ENCODE assay signal across 20 cellular contexts in the genomic region with DNA sequence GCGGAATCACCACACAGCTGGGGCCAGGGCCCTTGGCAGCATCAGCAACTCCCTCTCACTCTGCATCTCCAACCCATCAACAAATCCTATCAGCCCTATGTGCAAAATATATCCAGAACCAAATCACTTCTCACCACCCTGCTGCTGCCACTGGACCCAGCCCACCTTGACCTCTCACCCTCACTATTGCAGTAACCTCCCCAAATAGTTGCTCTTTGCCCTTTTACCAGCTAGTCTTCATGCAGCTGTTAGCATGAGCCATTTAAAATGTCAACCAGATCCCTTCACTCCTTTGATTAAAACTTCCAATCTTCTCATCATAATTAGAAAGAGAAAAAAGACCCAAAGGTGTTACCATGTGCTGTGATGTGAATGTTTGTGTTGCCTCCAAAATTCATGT.
DNase-seq lines count a peak whose midpoint lies in the region; ATAC-seq and TF ChIP-seq lines count a peak whose summit lies in the region.
"Had no signal": no experiment of that assay in that cellular context is flagged by ENCODE, and none has a peak within 500 bp of the region (broad histone marks: within the 10 kb centered on the region; RNA-seq: fewer than 3 reads in every experiment).

No MANE protein-coding gene starts in this region.

- H3K27ac ChIP-seq in HEK293 (ENCODE audit: extremely low read depth, low read depth, low read length) (no peak overlapping the region), Panc1 (ENCODE audit: low read length) (peak overlapping the region; percentile 60; the same call in 1 of the 2 replicates), liver (ENCODE audit: low read depth in 1 of 2, low read length in 2 of 2) (no peak overlapping the region)
- H3K27ac ChIP-seq: BLaER1 treated with 17β-estradiol and CSF1 and Interleukin-3, amounts not matched to agents 10 nM and 100 nM; KMS-11; RWPE1 had no signal

- peak in 1 of 2 donors; percentile 15 for TF ChIP-seq RAD21 in liver (IDR thresholded peaks at IDR 0.05)

- H3K27ac Mint-ChIP-seq in activated T-cell treated with anti-CD3 and anti-CD28 coated beads, Interleukin-2, amount 50 U/mL, for 24 hours: no peak overlapping the region
- H3K27ac Mint-ChIP-seq: CD4-positive, alpha-beta T cell; IgD-negative memory B cell had no signal

- TF ChIP-seq CTCF in HEK293 (tag by site-specific recombination; IDR thresholded peaks at IDR 0.05) (no peak), Panc1 (IDR thresholded peaks at IDR 0.05) (no peak), liver (IDR thresholded peaks at IDR 0.05; ENCODE audit: low read depth, low read length, missing input control) (no peak)

- no peaks in the 10 kb centered on the region for H3K27me3 Mint-ChIP-seq in activated T-cell treated with anti-CD3 and anti-CD28 coated beads, Interleukin-2, amount 50 U/mL, for 24 hours
- no peaks in the 10 kb centered on the region for H3K27me3 Mint-ChIP-seq in activated T-cell treated with anti-CD3 and anti-CD28 coated beads, Interleukin-2, amount 50 U/mL, for 4 hours (ENCODE audit: low read depth)
- H3K27me3 Mint-ChIP-seq: CD4-positive, alpha-beta T cell; IgD-negative memory B cell had no signal

- no peak overlapping the region for H3K4me3 Mint-ChIP-seq in activated T-cell treated with anti-CD3 and anti-CD28 coated beads, Interleukin-2, amount 50 U/mL, for 24 hours
- no peak overlapping the region for H3K4me3 Mint-ChIP-seq in activated T-cell treated with anti-CD3 and anti-CD28 coated beads, Interleukin-2, amount 50 U/mL, for 4 hours
- H3K4me3 Mint-ChIP-seq: CD4-positive, alpha-beta T cell; IgD-negative memory B cell had no signal

- H3K36me3 Mint-ChIP-seq in activated T-cell treated with anti-CD3 and anti-CD28 coated beads, Interleukin-2, amount 50 U/mL, for 24 hours (ENCODE audit: low read depth): no peaks in the 10 kb centered on the region
- no peaks in the 10 kb centered on the region for H3K36me3 Mint-ChIP-seq in activated T-cell treated with anti-CD3 and anti-CD28 coated beads, Interleukin-2, amount 50 U/mL, for 4 hours (ENCODE audit: insufficient read depth)

- no TSS peak for BruUV-seq in Panc1 (replicated peaks; lab: Mats Ljungman, UMichigan)

- intact Hi-C loops in Panc1 (cut with micrococcal nuclease; ENCODE audit: unreplicated experiment): no loop called here

- POLR2A ChIA-PET in HEK293 (lab: Yijun Ruan, JAX): interaction anchor here (0.6 kb wide), 2 partner anchors 21 to 405 kb away, joined by 3 to 5 read pairs; no protein-coding TSS in a partner anchor
- POLR2A ChIA-PET in Panc1 (lab: Charles Lee): no interaction called here

- peak; percentile 26 for DNase-seq in activated T-cell treated with anti-CD3 and anti-CD28 coated beads, Interleukin-2, amount 50 U/mL, for 24 hours
- no peak for DNase-seq in activated T-cell treated with anti-CD3 and anti-CD28 coated beads, Interleukin-2, amount 50 U/mL, for 4 hours
- no peak for DNase-seq in Panc1 (ENCODE audit: low read depth, low spot score)
- DNase-seq: AML-193; CD4-positive, alpha-beta T cell; MM.1S; NCI-H1694; NCI-H2029 treated with DMSO at 0.1 percent for 48 hours; NCI-H2227 treated with DMSO at 0.1 percent for 48 hours; NCI-H526 treated with DMSO at 0.1 percent for 48 hours; SHP77 had no signal

- H3K9ac ChIP-seq in liver (ENCODE audit: low read depth in 1 of 2, low read length in 2 of 2): no peak overlapping the region
- H3K9ac ChIP-seq: BLaER1 treated with 17β-estradiol and CSF1 and Interleukin-3, amounts not matched to agents 10 nM and 100 nM; KMS-11 had no signal

- WGBS in liver: 95% methylated on average over 1 of the region's 1 CpG

- no peaks in the 10 kb centered on the region for H3K9me3 Mint-ChIP-seq in activated T-cell treated with anti-CD3 and anti-CD28 coated beads, Interleukin-2, amount 50 U/mL, for 24 hours
- H3K9me3 Mint-ChIP-seq in activated T-cell treated with anti-CD3 and anti-CD28 coated beads, Interleukin-2, amount 50 U/mL, for 4 hours: no peaks in the 10 kb centered on the region
- H3K9me3 Mint-ChIP-seq: CD4-positive, alpha-beta T cell; IgD-negative memory B cell had no signal

- H3K27me3 ChIP-seq in Panc1 (ENCODE audit: control insufficient read depth, insufficient read depth, low read length) (no peaks in the 10 kb centered on the region), liver (ENCODE audit: control insufficient read depth in 4 of 4, insufficient read depth in 4 of 4, low read length in 3 of 4) (no peaks in the 10 kb centered on the region)
- H3K27me3 ChIP-seq: BLaER1 treated with 17β-estradiol and CSF1 and Interleukin-3, amounts not matched to agents 10 nM and 100 nM had no signal

- in situ Hi-C loops in Panc1 (cut with HindIII; ENCODE audit: low pct_unique_long_range_greater_than_20kb, low sequenced_read_pairs): no loop called here

- H3K4me3 ChIP-seq in HEK293 (ENCODE audit: low read depth, low read length): no peak overlapping the region
- no peak overlapping the region for H3K4me3 ChIP-seq in Panc1 (ENCODE audit: low read depth in 2 of 2, low read length in 2 of 2)
- no peak overlapping the region for H3K4me3 ChIP-seq in liver (ENCODE audit: low read depth in 1 of 3, low read length in 3 of 3)
- H3K4me3 ChIP-seq: A549; BLaER1 treated with 17β-estradiol and CSF1 and Interleukin-3, amounts not matched to agents 10 nM and 100 nM had no signal

- no peaks in the 10 kb centered on the region for H3K4me1 ChIP-seq in HEK293 (ENCODE audit: control insufficient read depth, insufficient read depth, low read length)
- H3K4me1 ChIP-seq in Panc1 (ENCODE audit: control insufficient read depth, insufficient read depth, low read length): peaks cover 22% of the 10 kb centered on the region
- peaks cover 0 to 5% (median 0%) of the 10 kb centered on the region in 4 donors for H3K4me1 ChIP-seq in liver (ENCODE audit: control insufficient read depth in 4 of 4, insufficient read depth in 4 of 4, low read length in 3 of 4)
- H3K4me1 ChIP-seq: A549 had no signal

- H3K36me3 ChIP-seq in HEK293 (ENCODE audit: control insufficient read depth in 2 of 2, insufficient read depth in 1 of 2, low read length in 2 of 2): no peaks in the 10 kb centered on the region
- no peaks in the 10 kb centered on the region for H3K36me3 ChIP-seq in Panc1 (ENCODE audit: control insufficient read depth, insufficient read depth, low read length)
- H3K36me3 ChIP-seq in liver (ENCODE audit: control insufficient read depth in 4 of 4, insufficient read depth in 3 of 4, low read depth in 1 of 4, low read length in 3 of 4): no peaks in the 10 kb centered on the region
- H3K36me3 ChIP-seq: BLaER1 treated with 17β-estradiol and CSF1 and Interleukin-3, amounts not matched to agents 10 nM and 100 nM had no signal

- H3K9me3 ChIP-seq in HEK293 (ENCODE audit: control insufficient read depth, insufficient read depth, low read depth, low read length): no peaks in the 10 kb centered on the region
- no peaks in the 10 kb centered on the region for H3K9me3 ChIP-seq in Panc1 (ENCODE audit: control insufficient read depth, insufficient read depth, low read depth, low read length)
- no peaks in the 10 kb centered on the region for H3K9me3 ChIP-seq in liver (ENCODE audit: control insufficient read depth in 4 of 4, low read length in 3 of 4)
- H3K9me3 ChIP-seq: A549 had no signal

- H3K4me1 Mint-ChIP-seq in activated T-cell treated with anti-CD3 and anti-CD28 coated beads, Interleukin-2, amount 50 U/mL, for 24 hours (ENCODE audit: low read depth): peaks cover 48% of the 10 kb centered on the region
- peaks cover 47% of the 10 kb centered on the region for H3K4me1 Mint-ChIP-seq in activated T-cell treated with anti-CD3 and anti-CD28 coated beads, Interleukin-2, amount 50 U/mL, for 4 hours (ENCODE audit: low read depth)

- ATAC-seq in activated T-cell treated with anti-CD3 and anti-CD28 coated beads, Interleukin-2, amount 50 U/mL, for 4 hours: no peak
- ATAC-seq in Panc1 (no peak), GM19395 (IDR thresholded peaks at IDR 0.05; ENCODE audit: unreplicated experiment) (no peak), HG02870 (IDR thresholded peaks at IDR 0.05; ENCODE audit: unreplicated experiment) (no peak)
- ATAC-seq: A549 had no signal

- CTCF ChIA-PET in HEK293 (lab: Yijun Ruan, JAX): interaction anchor here (0.6 kb wide), 1 partner anchor 161 kb away, joined by 3 read pairs; no protein-coding TSS in a partner anchor
- CTCF ChIA-PET in Panc1 (lab: Charles Lee): no interaction called here

TF ChIP-seq in HEK293, 187 proteins besides CTCF, POLR2A, EP300 and RAD21:
- TF ChIP-seq, protein P1, sequence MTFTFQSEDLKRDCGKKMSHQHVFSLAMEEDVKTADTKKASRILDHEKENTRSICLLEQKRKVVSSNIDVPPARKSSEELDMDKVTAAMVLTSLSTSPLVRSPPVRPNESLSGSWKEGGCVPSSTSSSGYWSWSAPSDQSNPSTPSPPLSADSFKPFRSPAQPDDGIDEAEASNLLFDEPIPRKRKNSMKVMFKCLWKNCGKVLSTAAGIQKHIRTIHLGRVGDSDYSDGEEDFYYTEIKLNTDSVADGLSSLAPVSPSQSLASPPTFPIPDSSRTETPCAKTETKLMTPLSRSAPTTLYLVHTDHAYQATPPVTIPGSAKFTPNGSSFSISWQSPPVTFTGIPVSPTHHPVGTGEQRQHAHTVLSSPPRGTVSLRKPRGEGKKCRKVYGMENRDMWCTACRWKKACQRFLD (tag by site-specific recombination; IDR thresholded peaks at IDR 0.05): no peak
- 0 out of 2 replicates have a peak, but pooled peaks have one; percentile 0 for TF ChIP-seq SCRT2 (tag by site-specific recombination; IDR thresholded peaks at IDR 0.05)

TF ChIP-seq in liver, 16 proteins besides CTCF, POLR2A, EP300 and RAD21:
- TF ChIP-seq TAF1 (conservative IDR thresholded peaks at IDR 0.05): no peak
- TF ChIP-seq NR2F2 (IDR thresholded peaks at IDR 0.05): no peak
- TF ChIP-seq HNF4A (conservative IDR thresholded peaks at IDR 0.05): peak; percentile 64 to 74
- peak; percentile 38 to 58 for TF ChIP-seq RXRA (IDR thresholded peaks at IDR 0.05)
- TF ChIP-seq SP1 (IDR thresholded peaks at IDR 0.05): peak; percentile 72
